In the genomic region with DNA sequence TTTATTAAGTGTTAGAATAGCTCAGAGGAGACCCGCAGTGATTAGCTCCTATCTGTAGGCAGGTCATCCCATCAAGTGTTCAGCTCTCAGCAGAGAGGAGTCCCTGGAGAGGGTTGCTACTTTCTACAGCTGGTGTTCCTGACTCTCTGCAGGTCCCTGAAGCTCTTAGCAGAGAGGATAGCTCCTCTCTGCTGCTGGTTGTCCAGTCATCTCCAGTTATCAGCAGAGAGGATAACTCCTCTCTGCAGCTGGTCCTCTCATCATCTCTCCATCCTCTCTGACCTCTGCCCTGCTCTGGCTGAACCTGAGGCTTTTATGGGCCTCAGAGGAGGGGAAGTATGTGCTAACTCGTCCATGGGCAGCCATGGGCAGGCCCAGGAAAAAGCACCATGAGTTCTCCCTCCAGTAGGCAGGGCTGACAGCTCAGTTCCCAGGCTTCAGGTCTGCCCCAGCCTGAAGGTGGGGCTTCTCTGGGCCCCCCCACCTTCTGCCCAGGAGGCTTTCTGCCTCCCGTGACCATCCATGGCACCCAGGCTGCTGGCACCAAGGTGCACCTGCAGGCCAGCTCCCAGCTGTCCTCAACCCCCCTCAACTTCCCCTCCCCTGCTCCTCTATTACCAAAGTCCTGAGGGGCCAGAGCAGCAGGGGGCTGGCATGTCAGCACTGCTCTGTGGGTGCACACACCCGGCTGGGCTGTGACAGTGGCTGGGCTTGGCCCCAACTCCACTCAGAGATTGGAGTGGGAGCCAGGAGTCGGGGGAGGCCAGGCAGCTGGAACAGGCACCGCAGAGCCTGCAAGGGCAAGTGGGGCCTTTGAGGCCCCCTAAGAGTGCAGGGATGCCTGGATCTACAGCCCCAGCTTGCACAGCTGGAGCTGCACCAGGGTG, we compare ENCODE assay signal across 24 cellular contexts.
A peak's percentile ranks its signal among the peaks of the same experiment; 100 is the strongest.
DNase-seq lines count a peak whose midpoint lies in the region; ATAC-seq and TF ChIP-seq lines count a peak whose summit lies in the region.
"Had no signal": no experiment of that assay in that cellular context is flagged by ENCODE, and none has a peak within 500 bp of the region (broad histone marks: within the 10 kb centered on the region; RNA-seq: fewer than 3 reads in every experiment).

No MANE protein-coding gene starts in this region.

- no peaks in the 10 kb centered on the region for H3K36me3 ChIP-seq in Karpas-422 (ENCODE audit: insufficient read depth, low read length)
- no peaks in the 10 kb centered on the region for H3K36me3 ChIP-seq in heart left ventricle
- H3K36me3 ChIP-seq in hepatocyte (replicated peaks; ENCODE audit: insufficient read depth, low read depth): no peaks in the 10 kb centered on the region
- H3K36me3 ChIP-seq in spleen: no peaks in the 10 kb centered on the region
- H3K36me3 ChIP-seq in H7 (replicated peaks; ENCODE audit: control insufficient read depth, insufficient read depth, low read length): no peaks in the 10 kb centered on the region
- H3K36me3 ChIP-seq: HAP-1, Peyer's patch had no signal

- TF ChIP-seq POLR2A in heart left ventricle (IDR thresholded peaks at IDR 0.05) (no peak), spleen (IDR thresholded peaks at IDR 0.05) (no peak)

- intact Hi-C loops in heart left ventricle (cut with DNase I) (loop anchor here in 1 of 10 donors (5.0 kb wide), 1 partner anchor 58 kb away; no protein-coding TSS in a partner anchor), spleen (cut with DNase I; ENCODE audit: low total_unique reads) (no loop called here)

- H3K4me3 ChIP-seq in Karpas-422 (ENCODE audit: low read length): no peak overlapping the region
- no peak overlapping the region for H3K4me3 ChIP-seq in heart left ventricle
- H3K4me3 ChIP-seq in hepatocyte: no peak overlapping the region
- no peak overlapping the region for H3K4me3 ChIP-seq in spleen
- H3K4me3 ChIP-seq in H7 (ENCODE audit: insufficient read depth, low read depth, low read length): no peak overlapping the region
- H3K4me3 ChIP-seq: GM23248, HAP-1, Peyer's patch had no signal

- H4K20me1 ChIP-seq in Karpas-422 (ENCODE audit: insufficient read depth, low read depth, low read length) (no peaks in the 10 kb centered on the region), hepatocyte (ENCODE audit: insufficient read depth, poor library complexity, severe bottlenecking) (no peaks in the 10 kb centered on the region)

- H3K9me2 ChIP-seq in Karpas-422 (replicated peaks; ENCODE audit: insufficient read depth, low read length) (no peaks in the 10 kb centered on the region), hepatocyte (replicated peaks; ENCODE audit: insufficient read depth) (no peaks in the 10 kb centered on the region)

- 44 to 49% (median 45%) methylated on average over 4 to 6 of the region's 6 CpGs for WGBS in heart left ventricle, 4 donors
- 62% methylated on average over 6 of the region's 6 CpGs for WGBS in hepatocyte (ENCODE audit: low lambda C conversion rate, missing lambda C conversion rate)
- 67 to 87% (median 83%) methylated on average over 6 of the region's 6 CpGs for WGBS in spleen, 5 donors

- H3K9me3 ChIP-seq in Karpas-422 (ENCODE audit: low read length): no peaks in the 10 kb centered on the region
- H3K9me3 ChIP-seq in heart left ventricle: no peaks in the 10 kb centered on the region
- no peaks in the 10 kb centered on the region for H3K9me3 ChIP-seq in hepatocyte (ENCODE audit: low read depth)
- peaks cover 0 to 9% (median 0%) of the 10 kb centered on the region in 8 donors for H3K9me3 ChIP-seq in spleen
- H3K9me3 ChIP-seq: HAP-1, Peyer's patch had no signal

- H2AFZ ChIP-seq in Karpas-422 (ENCODE audit: low read length): no peak overlapping the region
- H2AFZ ChIP-seq in hepatocyte: no peak overlapping the region
- H2AFZ ChIP-seq: GM23248 had no signal

- no peak overlapping the region for H3K27ac ChIP-seq in Karpas-422 (ENCODE audit: low read length)
- H3K27ac ChIP-seq in heart left ventricle: peak overlapping the region in 9 of 12 donors; percentile 15 to 73 (median 47)
- peak overlapping the region; percentile 28 for H3K27ac ChIP-seq in hepatocyte
- H3K27ac ChIP-seq in spleen: no peak overlapping the region
- H3K27ac ChIP-seq: GM23248, Peyer's patch had no signal

- H3K4me1 ChIP-seq in Karpas-422 (ENCODE audit: low read length) (no peaks in the 10 kb centered on the region), heart left ventricle (peaks cover 0 to 17% (median 6%) of the 10 kb centered on the region in 12 donors), hepatocyte (ENCODE audit: insufficient read depth) (peaks cover 9% of the 10 kb centered on the region), spleen (peaks cover 0 to 5% (median 0%) of the 10 kb centered on the region in 6 donors)
- H3K4me1 ChIP-seq: HAP-1, Peyer's patch had no signal

- H3K9ac ChIP-seq in Karpas-422 (ENCODE audit: low read length): no peak overlapping the region
- H3K9ac ChIP-seq: GM23248 had no signal

- no peaks in the 10 kb centered on the region for H3K79me2 ChIP-seq in Karpas-422 (ENCODE audit: low read length)
- no peaks in the 10 kb centered on the region for H3K79me2 ChIP-seq in hepatocyte

- DNase-seq in Karpas-422: peak; percentile 23
- peak; percentile 60 to 86 (median 73) for DNase-seq in heart left ventricle
- no peak for DNase-seq in hepatocyte (ENCODE audit: low spot score)
- DNase-seq in spleen: peak; percentile 66
- DNase-seq in H7: no peak
- no peak for DNase-seq in DMS79 treated with DMSO at 0.1 percent for 48 hours (lab: John Stamatoyannopoulos, UW)
- DNase-seq in activated CD8-positive, alpha-beta memory T cell treated with anti-CD3 and anti-CD28 coated beads for 24 hours: no peak
- DNase-seq: 8988T; AML-193; C1 segment of cervical spinal cord; Calu3; CD8-positive, alpha-beta memory T cell; DMS153; GM23248; KG1; NCI-H1105; NCI-H146; NCI-H2029; NCI-H2171; NCI-H524 treated with DMSO at 0.1 percent for 48 hours; NCI-H82; Peyer's patch had no signal

- ATAC-seq in heart left ventricle (peak; percentile 95 to 97 (median 96)), HG02852 (IDR thresholded peaks at IDR 0.05; ENCODE audit: unreplicated experiment) (no peak)

- no peak overlapping the region for H3K4me2 ChIP-seq in Karpas-422 (ENCODE audit: low read depth, low read length, poor library complexity, severe bottlenecking)
- no peak overlapping the region for H3K4me2 ChIP-seq in hepatocyte

- no peak for TF ChIP-seq CTCF in heart left ventricle (IDR thresholded peaks at IDR 0.05)
- no peak for TF ChIP-seq CTCF in hepatocyte (IDR thresholded peaks at IDR 0.05; ENCODE audit: poor library complexity)
- no peak for TF ChIP-seq CTCF in spleen (IDR thresholded peaks at IDR 0.05 in 8 of 11, conservative IDR thresholded peaks at IDR 0.05 in 3 of 11)

- H3K27me3 ChIP-seq in Karpas-422 (ENCODE audit: low read length) (no peaks in the 10 kb centered on the region), heart left ventricle (no peaks in the 10 kb centered on the region), hepatocyte (no peaks in the 10 kb centered on the region), spleen (replicated peaks in 1 of 7) (no peaks in the 10 kb centered on the region), H7 (ENCODE audit: control insufficient read depth, insufficient read depth, low read length) (no peaks in the 10 kb centered on the region)
- H3K27me3 ChIP-seq: Peyer's patch had no signal

Comparison
In these comparisons a context has a peak if more than half of its experiments do, and no peak if none do; other contexts are left out.
1. DNase-seq: peak in Karpas-422 (single experiment), heart left ventricle (5 of 5) and spleen (single experiment); none in hepatocyte (single experiment), H7 (single experiment), DMS79 treated with DMSO at 0.1 percent for 48 hours (single experiment) and activated CD8-positive, alpha-beta memory T cell treated with anti-CD3 and anti-CD28 coated beads for 24 hours (single experiment).
2. H3K27ac ChIP-seq: peak in heart left ventricle (9 of 12) and hepatocyte (single experiment); none in Karpas-422 (single experiment) and spleen (0 of 8).